ENCODE assay signal across 7 cellular contexts in genomic region chr17:76745785-76746184, GRCh38. TPM values are rescaled to one million over a fixed set of nuclear protein-coding genes. Genes with fewer than 3 reads are reported as not detected.
DNase-seq lines count a peak whose midpoint lies in the region; ATAC-seq and TF ChIP-seq lines count a peak whose summit lies in the region.
"Not testable (repeated sequence)": the region's sequence is repeated elsewhere in the genome, so short reads cannot be mapped to it uniquely, and the experiment has no call there.

No MANE protein-coding gene starts in this region.

- peaks cover 26% of the 10 kb centered on the region for H3K36me3 ChIP-seq in IMR-90 (ENCODE audit: control insufficient read depth, insufficient read depth, low read length)
- peaks cover 50% of the 10 kb centered on the region for H3K36me3 ChIP-seq in RWPE2 (ENCODE audit: low read depth)
- H3K36me3 ChIP-seq in mammary epithelial cell (ENCODE audit: insufficient read depth, low read length), result peaks cover 14% of the 10 kb centered on the region
- H3K36me3 ChIP-seq in trophoblast cell (ENCODE audit: control insufficient read depth in 1 of 2, insufficient read depth in 2 of 2, low read length in 2 of 2), result peaks cover 10 to 21% of the 10 kb centered on the region in 2 experiments

- H2BK5ac ChIP-seq in IMR-90 (ENCODE audit: low read depth, low read length, poor library complexity, severe bottlenecking); trophoblast cell (ENCODE audit: low read depth, low read length, poor library complexity): not testable (repeated sequence)

- H4K8ac ChIP-seq in IMR-90 (ENCODE audit: low read depth in 2 of 2, low read length in 2 of 2); trophoblast cell (ENCODE audit: low read depth, low read length): not testable (repeated sequence)

- not testable (repeated sequence) for H3K27ac ChIP-seq in IMR-90 (ENCODE audit: insufficient read depth, low read length); RWPE2 (ENCODE audit: poor library complexity, severe bottlenecking); mammary epithelial cell (ENCODE audit: insufficient read depth, low read depth, low read length); trophoblast cell (ENCODE audit: low read depth, low read length)

- not testable (repeated sequence) for H2BK15ac ChIP-seq in IMR-90 (ENCODE audit: low read depth, low read length)

- dilution Hi-C loops in IMR-90 (cut with HindIII; ENCODE audit: low sequenced_read_pairs, unreplicated experiment); mammary epithelial cell (cut with HindIII; ENCODE audit: low sequenced_read_pairs): not testable (repeated sequence)

- not testable (repeated sequence) for H3K9me1 ChIP-seq in IMR-90 (ENCODE audit: insufficient read depth, low read length)

- not testable (repeated sequence) for H3K4me3 Mint-ChIP-seq in activated T-cell treated with anti-CD3 and anti-CD28 coated beads, Interleukin-2, amount 50 U/mL, for 4 hours

- not testable (repeated sequence) for H2AFZ ChIP-seq in IMR-90 (replicated peaks; ENCODE audit: low read length, poor library complexity); mammary epithelial cell (ENCODE audit: low read depth, low read length); trophoblast cell (ENCODE audit: insufficient read depth, low read length, poor library complexity)

- H4K91ac ChIP-seq in IMR-90 (ENCODE audit: insufficient read depth, low read depth, low read length); trophoblast cell (ENCODE audit: low read depth, low read length): not testable (repeated sequence)

- not testable (repeated sequence) for H3K4me2 ChIP-seq in IMR-90 (ENCODE audit: low read depth, low read length); mammary epithelial cell (ENCODE audit: insufficient read depth, low read depth, low read length); trophoblast cell (ENCODE audit: low read length)

- H3K14ac ChIP-seq in IMR-90 (replicated peaks; ENCODE audit: low read depth, low read length); trophoblast cell (ENCODE audit: low read length): not testable (repeated sequence)

- not testable (repeated sequence) for TF ChIP-seq POLR2A in IMR-90 (IDR thresholded peaks at IDR 0.05; ENCODE audit: low read depth, low read length)

- not testable (repeated sequence) for H3K79me2 ChIP-seq in mammary epithelial cell (ENCODE audit: insufficient read depth, low read length); trophoblast cell (ENCODE audit: control insufficient read depth, insufficient read depth, low read length, poor library complexity)

- not testable (repeated sequence) for H3K27me3 ChIP-seq in IMR-90 (ENCODE audit: control insufficient read depth, insufficient read depth, low read length); RWPE2 (ENCODE audit: insufficient read depth, poor library complexity, severe bottlenecking); mammary epithelial cell (ENCODE audit: insufficient read depth, low read length); trophoblast cell (ENCODE audit: insufficient read depth, low read length)

- H2AK5ac ChIP-seq in IMR-90 (ENCODE audit: low read depth, low read length); trophoblast cell (ENCODE audit: low read length): not testable (repeated sequence)

- not testable (repeated sequence) for H2BK12ac ChIP-seq in trophoblast cell (ENCODE audit: low read length)

- H4K20me1 ChIP-seq in IMR-90 (ENCODE audit: insufficient read depth, low read length); mammary epithelial cell (ENCODE audit: insufficient read depth, low read length): not testable (repeated sequence)

- not testable (repeated sequence) for H3K79me1 ChIP-seq in IMR-90 (ENCODE audit: low read depth in 1 of 2, low read length in 2 of 2); trophoblast cell (ENCODE audit: low read length)

- H2BK20ac ChIP-seq in IMR-90 (ENCODE audit: low read depth, low read length), result not testable (repeated sequence)

- not testable (repeated sequence) for TF ChIP-seq RAD21 in IMR-90 (IDR thresholded peaks at IDR 0.05; ENCODE audit: low read length)

- not testable (repeated sequence) for H3K56ac ChIP-seq in IMR-90 (ENCODE audit: extremely low read depth, insufficient read depth, low read length)

- not testable (repeated sequence) for H3K9me3 Mint-ChIP-seq in activated T-cell treated with anti-CD3 and anti-CD28 coated beads, Interleukin-2, amount 50 U/mL, for 4 hours

- no CpG with 5 or more reads among the region's 6 CpGs for WGBS in IMR-90 (ENCODE audit: extremely low coverage in 2 of 2, insufficient read length in 1 of 2), 2 experiments
- WGBS in mammary epithelial cell (ENCODE audit: low coverage, missing lambda C conversion rate), result 88% methylated on average over 6 of the region's 6 CpGs
- no CpG with 5 or more reads among the region's 6 CpGs for WGBS in trophoblast cell (ENCODE audit: extremely low coverage, insufficient coverage, insufficient read length)

- intact Hi-C loops in IMR-90 (cut with micrococcal nuclease); mammary epithelial cell (cut with micrococcal nuclease): not testable (repeated sequence)

- DNase-seq in ELR (ENCODE audit: low read depth), result peak; percentile 81
- DNase-seq in IMR-90, result peak; percentile 54
- not testable (repeated sequence) for DNase-seq in RWPE2 (ENCODE audit: low spot score); activated T-cell treated with anti-CD3 and anti-CD28 coated beads, Interleukin-2, amount 50 U/mL, for 4 hours
- DNase-seq in mammary epithelial cell, result peak; percentile 37
- DNase-seq in fibroblast of mammary gland (ENCODE audit: low read depth), result peak; percentile 67
- DNase-seq in trophoblast cell, result peak; percentile 29 to 64

- not testable (repeated sequence) for H3K4me3 ChIP-seq in IMR-90 (ENCODE audit: insufficient read depth, low read depth, low read length); RWPE2 (ENCODE audit: severe bottlenecking); mammary epithelial cell (replicated peaks in 1 of 3; ENCODE audit: insufficient read depth in 1 of 3, low read depth in 2 of 3, low read length in 3 of 3); fibroblast of mammary gland (ENCODE audit: control insufficient read depth, low read depth, low read length); trophoblast cell (ENCODE audit: low read depth, low read length)

- H3K4me1 Mint-ChIP-seq in activated T-cell treated with anti-CD3 and anti-CD28 coated beads, Interleukin-2, amount 50 U/mL, for 4 hours (ENCODE audit: low read depth), result not testable (repeated sequence)

- H3K9ac ChIP-seq in IMR-90 (ENCODE audit: low read depth, low read length); mammary epithelial cell (ENCODE audit: insufficient read depth, low read length); trophoblast cell (ENCODE audit: low read length): not testable (repeated sequence)

- not testable (repeated sequence) for H3K23ac ChIP-seq in IMR-90 (ENCODE audit: low read depth, low read length); trophoblast cell (ENCODE audit: low read length)

- in situ Hi-C loops in IMR-90 (cut with MboI; ENCODE audit: low sequenced_read_pairs); mammary epithelial cell (cut with MboI; ENCODE audit: low sequenced_read_pairs in 2 of 2): not testable (repeated sequence)

- H3K27me3 Mint-ChIP-seq in activated T-cell treated with anti-CD3 and anti-CD28 coated beads, Interleukin-2, amount 50 U/mL, for 4 hours (ENCODE audit: low read depth), result not testable (repeated sequence)

- not testable (repeated sequence) for H3K18ac ChIP-seq in IMR-90 (ENCODE audit: low read depth, low read length); trophoblast cell (ENCODE audit: low read length)

- not testable (repeated sequence) for H4K12ac ChIP-seq in trophoblast cell (ENCODE audit: low read depth, low read length)

- H3K4ac ChIP-seq in IMR-90 (ENCODE audit: low read depth, low read length); trophoblast cell (ENCODE audit: low read depth, low read length): not testable (repeated sequence)

- ATAC-seq in IMR-90 (ENCODE audit: low read depth) (peak; percentile 49; the same call in 1 of the 2 replicates), RWPE2 (ENCODE audit: low read depth) (peak; percentile 35; the same call in 2 of the 3 replicates)
- peak; percentile 60 to 73 for ATAC-seq in activated T-cell treated with anti-CD3 and anti-CD28 coated beads, Interleukin-2, amount 50 U/mL, for 4 hours

- not testable (repeated sequence) for BruUV-seq in IMR-90 (replicated peaks; lab: Mats Ljungman, UMichigan); mammary epithelial cell (replicated peaks; lab: Mats Ljungman, UMichigan)

- POLR2A ChIA-PET in IMR-90 (lab: Charles Lee; ENCODE audit: unreplicated experiment), result not testable (repeated sequence)

- not testable (repeated sequence) for TF ChIP-seq CTCF in IMR-90 (conservative IDR thresholded peaks at IDR 0.05; ENCODE audit: low read depth, low read length); RWPE2 (IDR thresholded peaks at IDR 0.05; ENCODE audit: poor library complexity, severe bottlenecking); mammary epithelial cell (conservative IDR thresholded peaks at IDR 0.05 in 1 of 2, IDR thresholded peaks at IDR 0.05 in 1 of 2; ENCODE audit: extremely low read depth in 1 of 2, insufficient read depth in 1 of 2, low read depth in 1 of 2, low read length in 2 of 2); fibroblast of mammary gland (conservative IDR thresholded peaks at IDR 0.05; ENCODE audit: control insufficient read depth, insufficient read depth, low read depth, low read length)

- peaks cover 35% of the 10 kb centered on the region for H3K36me3 Mint-ChIP-seq in activated T-cell treated with anti-CD3 and anti-CD28 coated beads, Interleukin-2, amount 50 U/mL, for 4 hours (ENCODE audit: insufficient read depth)

- not testable (repeated sequence) for H2BK120ac ChIP-seq in IMR-90 (ENCODE audit: low read depth, low read length); trophoblast cell (ENCODE audit: insufficient read depth, low read length, poor library complexity)

- H3K4me1 ChIP-seq in IMR-90 (ENCODE audit: control insufficient read depth, insufficient read depth, low read length); RWPE2 (ENCODE audit: insufficient read depth, poor library complexity, severe bottlenecking); mammary epithelial cell (ENCODE audit: insufficient read depth, low read length); trophoblast cell (ENCODE audit: control insufficient read depth in 1 of 2, insufficient read depth in 2 of 2, low read length in 2 of 2): not testable (repeated sequence)

- not testable (repeated sequence) for H4K5ac ChIP-seq in IMR-90 (ENCODE audit: low read depth, low read length)

- CTCF ChIA-PET in IMR-90 (lab: Yijun Ruan, JAX), result interaction anchor here (0.6 kb wide), 1 partner anchor 183 kb away, joined by 3 read pairs; no protein-coding TSS in a partner anchor
- CTCF ChIA-PET in mammary epithelial cell (lab: Charles Lee; ENCODE audit: low non-redundant PET), result not testable (repeated sequence)

- H2AK9ac ChIP-seq in IMR-90 (replicated peaks; ENCODE audit: low read depth, low read length, poor library complexity), result not testable (repeated sequence)

- H3K9me3 ChIP-seq in IMR-90 (ENCODE audit: control insufficient read depth, insufficient read depth, low read length); RWPE2 (ENCODE audit: severe bottlenecking); mammary epithelial cell (replicated peaks; ENCODE audit: insufficient read depth, low read length); trophoblast cell (ENCODE audit: insufficient read depth, low read depth, low read length): not testable (repeated sequence)

RNA-seq across cellular contexts. Expression of gene MFSD11, which starts 7.9 kb away (rescaled TPM):
- 16.1 and 16.4 TPM in 2 replicates for total RNA-seq in IMR-90 (2012; rRNA removed)
- polyA plus RNA-seq in IMR-90 (2012; rRNA removed), result 9.8 and 12.3 TPM in 2 replicates
- 7.3 and 11.1 TPM in 2 replicates for polyA plus RNA-seq in IMR-90 (2012; cell fraction: cytosol; rRNA removed)
- 10.6 and 14.3 TPM in 2 replicates for polyA plus RNA-seq in IMR-90 (2012; cell fraction: nucleus; rRNA removed; ENCODE audit: low replicate concordance)
- total RNA-seq in activated T-cell treated with anti-CD3 and anti-CD28 coated beads, Interleukin-2, amount 50 U/mL, for 4 hours, result 10 to 100 TPM; 14.6 to 16.6 (median 15.1) TPM
- total RNA-seq in mammary epithelial cell, result 10 to 100 TPM; 18.3 to 38.5 TPM
- polyA plus RNA-seq in mammary epithelial cell, result 13.2 TPM
- polyA minus RNA-seq in mammary epithelial cell, result 30.9 TPM
- polyA plus RNA-seq in trophoblast cell (2013), result 26.3 and 27.8 TPM in 2 replicates

RNA-seq across cellular contexts. Expression of gene SRSF2, which starts 8.7 kb away (rescaled TPM):
- total RNA-seq in IMR-90 (2012; rRNA removed) (71.7 and 98.0 TPM in 2 replicates), mammary epithelial cell (100 to 1,000 TPM; 110 to 196 TPM)
- polyA plus RNA-seq in IMR-90 (2012; rRNA removed) (296 and 441 TPM in 2 replicates), mammary epithelial cell (221 TPM)
- polyA plus RNA-seq in IMR-90 (2012; cell fraction: cytosol; rRNA removed), result 200 and 504 TPM in 2 replicates
- 395 and 1,583 TPM in 2 replicates for polyA plus RNA-seq in IMR-90 (2012; cell fraction: nucleus; rRNA removed; ENCODE audit: low replicate concordance)
- total RNA-seq in activated T-cell treated with anti-CD3 and anti-CD28 coated beads, Interleukin-2, amount 50 U/mL, for 4 hours, result 100 to 1,000 TPM; 845 to 927 (median 920) TPM
- polyA minus RNA-seq in mammary epithelial cell, result 226 TPM
- polyA plus RNA-seq in trophoblast cell (2013), result 205 and 216 TPM in 2 replicates

RNA-seq across cellular contexts. Expression of gene METTL23, which starts 19.1 kb away (rescaled TPM):
- total RNA-seq in IMR-90 (2012; rRNA removed) (18.8 and 19.7 TPM in 2 replicates), mammary epithelial cell (10 to 100 TPM; 18.2 to 27.7 TPM)
- polyA plus RNA-seq in IMR-90 (2012; rRNA removed) (32.1 and 36.5 TPM in 2 replicates), mammary epithelial cell (38.3 TPM)
- polyA plus RNA-seq in IMR-90 (2012; cell fraction: cytosol; rRNA removed), result 21.1 and 22.1 TPM in 2 replicates
- polyA plus RNA-seq in IMR-90 (2012; cell fraction: nucleus; rRNA removed; ENCODE audit: low replicate concordance), result 19.5 and 49.1 TPM in 2 replicates
- total RNA-seq in activated T-cell treated with anti-CD3 and anti-CD28 coated beads, Interleukin-2, amount 50 U/mL, for 4 hours, result 10 to 100 TPM; 31.4 to 34.4 (median 31.5) TPM
- 19.5 TPM for polyA minus RNA-seq in mammary epithelial cell
- polyA plus RNA-seq in trophoblast cell (2013), result 18.7 and 18.8 TPM in 2 replicates

RNA-seq across cellular contexts. Expression of gene JMJD6, which starts 19.4 kb away (rescaled TPM):
- total RNA-seq in IMR-90 (2012; rRNA removed) (24.4 and 31.9 TPM in 2 replicates), mammary epithelial cell (10 to 100 TPM; 10.3 to 22.2 TPM)
- polyA plus RNA-seq in IMR-90 (2012; rRNA removed) (30.9 and 33.7 TPM in 2 replicates), mammary epithelial cell (14.4 TPM)
- 23.6 and 45.5 TPM in 2 replicates for polyA plus RNA-seq in IMR-90 (2012; cell fraction: cytosol; rRNA removed)
- 69.5 and 77.5 TPM in 2 replicates for polyA plus RNA-seq in IMR-90 (2012; cell fraction: nucleus; rRNA removed; ENCODE audit: low replicate concordance)
- 10 to 100 TPM; 67.3 to 73.2 (median 68.7) TPM for total RNA-seq in activated T-cell treated with anti-CD3 and anti-CD28 coated beads, Interleukin-2, amount 50 U/mL, for 4 hours
- 25.0 TPM for polyA minus RNA-seq in mammary epithelial cell
- polyA plus RNA-seq in trophoblast cell (2013), result 24.2 and 25.4 TPM in 2 replicates

RNA-seq across cellular contexts. Expression of gene MXRA7, which starts 35.0 kb away (rescaled TPM):
- total RNA-seq in IMR-90 (2012; rRNA removed) (169 and 231 TPM in 2 replicates), mammary epithelial cell (100 to 1,000 TPM; 116 to 183 TPM)
- polyA plus RNA-seq in IMR-90 (2012; rRNA removed) (148 and 168 TPM in 2 replicates), mammary epithelial cell (59.5 TPM)
- polyA plus RNA-seq in IMR-90 (2012; cell fraction: cytosol; rRNA removed), result 104 and 544 TPM in 2 replicates
- 20.0 and 91.8 TPM in 2 replicates for polyA plus RNA-seq in IMR-90 (2012; cell fraction: nucleus; rRNA removed; ENCODE audit: low replicate concordance)
- 1 to 10 TPM; 2.0 to 2.3 (median 2.0) TPM for total RNA-seq in activated T-cell treated with anti-CD3 and anti-CD28 coated beads, Interleukin-2, amount 50 U/mL, for 4 hours
- polyA minus RNA-seq in mammary epithelial cell, result 144 TPM
- polyA plus RNA-seq in trophoblast cell (2013), result 84.3 and 85.1 TPM in 2 replicates
